In the genomic region with DNA sequence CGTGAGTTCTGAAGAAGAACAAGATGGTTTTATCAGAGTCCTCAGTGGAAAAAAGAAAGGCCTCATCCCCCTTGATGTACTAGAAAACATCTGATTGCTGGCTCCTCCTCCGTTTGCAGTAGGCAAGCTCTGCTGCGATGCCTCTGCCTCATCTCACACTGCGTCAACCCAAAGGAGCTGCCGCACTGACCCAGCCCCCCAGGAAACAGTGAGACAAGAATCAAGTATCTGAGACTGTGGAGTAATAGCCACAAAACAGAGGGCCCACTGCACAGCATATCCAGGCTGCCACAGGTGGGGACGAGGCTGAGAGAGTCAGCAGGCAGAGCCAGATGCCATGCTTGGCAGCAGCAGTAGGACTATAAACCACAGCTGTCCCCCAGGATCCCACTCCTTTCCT, we compare ENCODE assay signal across 16 cellular contexts.
"Had no signal": no experiment of that assay in that cellular context is flagged by ENCODE, and none has a peak within 500 bp of the region (broad histone marks: within the 10 kb centered on the region; RNA-seq: fewer than 3 reads in every experiment).

No MANE protein-coding gene starts in this region.

- H3K9me3 Mint-ChIP-seq: activated naive CD8-positive, alpha-beta T cell treated with anti-CD3 and anti-CD28 coated beads, Interleukin-2, amount 10 ng/mL, durations not matched to agents 7 days and 5 days had no signal

- H3K4me3 ChIP-seq: breast epithelium, dorsolateral prefrontal cortex, heart right ventricle, transverse colon had no signal

- DNase-seq: activated CD4-positive, alpha-beta T cell treated with anti-CD3 and anti-CD28 coated beads, Interleukin-2, amount 50 U/mL, for 48 hours; activated gamma-delta T cell treated with Interleukin-2 at 50 U/mL for 16 hours; activated naive CD8-positive, alpha-beta T cell treated with anti-CD3 and anti-CD28 coated beads, Interleukin-2, amount 10 ng/mL, durations not matched to agents 7 days and 5 days; activated T-cell treated with anti-CD3 and anti-CD28 coated beads, Interleukin-2, amount 50 U/mL, for 72 hours; dorsolateral prefrontal cortex; foreskin melanocyte; heart right ventricle; kidney; left ventricle myocardium superior; retina; small intestine; SW 1271; transverse colon had no signal

- H3K27me3 ChIP-seq: breast epithelium, heart right ventricle, transverse colon had no signal

- H3K27me3 Mint-ChIP-seq: activated naive CD8-positive, alpha-beta T cell treated with anti-CD3 and anti-CD28 coated beads, Interleukin-2, amount 10 ng/mL, durations not matched to agents 7 days and 5 days had no signal

- H3K27ac ChIP-seq: dorsolateral prefrontal cortex, heart right ventricle, transverse colon had no signal

- H3K9me3 ChIP-seq: breast epithelium, transverse colon had no signal

- H3K36me3 ChIP-seq: breast epithelium, heart right ventricle, transverse colon had no signal

- H3K27ac Mint-ChIP-seq: activated naive CD8-positive, alpha-beta T cell treated with anti-CD3 and anti-CD28 coated beads, Interleukin-2, amount 10 ng/mL, durations not matched to agents 7 days and 5 days; activated T-cell treated with anti-CD3 and anti-CD28 coated beads, Interleukin-2, amount 50 U/mL, for 72 hours; T-helper 2 cell treated with Interferon-gamma antibody and Interleukin-4, amounts not matched to agents 5 μg/mL and 100 μg/mL, for 36 hours had no signal

- H3K4me3 Mint-ChIP-seq: activated naive CD8-positive, alpha-beta T cell treated with anti-CD3 and anti-CD28 coated beads, Interleukin-2, amount 10 ng/mL, durations not matched to agents 7 days and 5 days; activated T-cell treated with anti-CD3 and anti-CD28 coated beads, Interleukin-2, amount 50 U/mL, for 72 hours; T-helper 2 cell treated with Interferon-gamma antibody and Interleukin-4, amounts not matched to agents 5 μg/mL and 100 μg/mL, for 36 hours had no signal

- H3K4me1 ChIP-seq: breast epithelium, transverse colon had no signal

- H3K4me1 Mint-ChIP-seq: activated naive CD8-positive, alpha-beta T cell treated with anti-CD3 and anti-CD28 coated beads, Interleukin-2, amount 10 ng/mL, durations not matched to agents 7 days and 5 days had no signal

- ATAC-seq: activated CD4-positive, CD25-positive, alpha-beta regulatory T cell treated with anti-CD3 and anti-CD28 coated beads, Interleukin-2, amount 50 U/mL, for 24 hours; activated T-cell treated with anti-CD3 and anti-CD28 coated beads, Interleukin-2, amount 50 U/mL, for 72 hours; heart right ventricle; left ventricle myocardium superior had no signal
